ENCODE assay signal across 8 cellular contexts in the genomic region with DNA sequence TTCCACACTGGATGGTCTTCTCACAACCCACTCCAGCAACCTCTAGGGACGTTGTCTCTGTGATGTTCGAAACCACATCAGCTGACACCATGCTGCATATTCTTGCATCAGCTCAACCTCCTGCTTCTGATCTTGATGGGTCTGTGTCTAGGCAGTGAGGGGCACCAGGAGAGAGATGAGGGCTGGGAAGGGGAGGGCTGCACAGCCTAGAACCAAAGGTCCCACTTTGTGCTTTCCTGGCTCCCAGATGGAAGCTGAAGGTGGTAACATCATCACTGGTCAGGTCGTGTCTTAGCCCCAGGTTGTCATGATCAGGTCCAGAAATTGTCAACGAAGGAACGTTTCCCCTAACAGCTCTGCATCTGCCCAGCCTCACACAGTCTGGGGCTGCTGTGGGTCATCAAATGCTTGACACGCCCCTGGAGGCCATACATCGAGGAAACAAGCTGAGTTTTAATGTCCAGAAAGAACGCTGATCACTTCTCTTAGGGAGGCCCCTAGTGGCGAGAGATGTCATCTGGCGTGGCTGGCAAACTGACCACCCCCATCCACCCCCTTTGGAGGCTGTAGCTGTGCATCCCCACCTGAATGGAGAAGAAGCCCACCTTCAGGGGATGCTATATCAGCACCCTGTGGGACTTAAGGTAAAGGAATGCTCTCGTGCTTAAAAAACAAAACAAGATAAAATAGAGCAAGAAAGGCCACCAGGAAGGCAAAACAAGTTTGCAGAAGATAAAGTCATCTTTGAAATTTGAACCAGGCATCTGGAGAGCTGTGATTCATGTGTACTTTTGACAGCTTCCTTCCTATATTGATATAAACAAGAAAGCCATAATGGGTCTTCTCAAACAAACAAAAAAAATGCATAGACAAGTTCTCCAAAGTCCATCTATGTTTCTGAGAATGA. TPM values are rescaled to one million over a fixed set of nuclear protein-coding genes. Genes with fewer than 3 reads are reported as not detected.
DNase-seq lines count a peak whose midpoint lies in the region; ATAC-seq, FAIRE-seq and TF ChIP-seq lines count a peak whose summit lies in the region.

No MANE protein-coding gene starts in this region.

- TF ChIP-seq CTCF in brain microvascular endothelial cell (IDR thresholded peaks at IDR 0.05; ENCODE audit: low read depth, low read length, missing control alignments) (peak; percentile 96), kidney (IDR thresholded peaks at IDR 0.05; ENCODE audit: borderline replicate concordance, extremely low read depth, insufficient read depth) (peak; percentile 73)

- H3K4me3 ChIP-seq in brain microvascular endothelial cell (ENCODE audit: low read depth, low read length) (no peak overlapping the region), kidney (ENCODE audit: low read length in 2 of 2) (no peak overlapping the region)

- intact Hi-C loops in kidney (cut with DNase I): no loop called here

- no peak for FAIRE-seq in kidney (lab: Jason Lieb, UNC)

- DNase-seq in NCI-H2107 treated with DMSO at 0.1 percent for 48 hours (lab: John Stamatoyannopoulos, UW; ENCODE audit: unreplicated experiment): peak; percentile 23
- no peak for DNase-seq in NCI-H2107 (lab: John Stamatoyannopoulos, UW)
- peak; percentile 85 for DNase-seq in HuH-7 (ENCODE audit: low spot score)
- peak; percentile 82 for DNase-seq in RKO (ENCODE audit: low spot score)
- peak; percentile 77 for DNase-seq in brain microvascular endothelial cell
- DNase-seq in kidney: no peak
- peak; percentile 61 for DNase-seq in stromal cell of bone marrow (ENCODE audit: low read depth)

- H3K4me1 ChIP-seq in kidney (ENCODE audit: control insufficient read depth in 1 of 2, insufficient read depth in 1 of 2, low read depth in 1 of 2, low read length in 2 of 2): peaks cover 0 to 6% of the 10 kb centered on the region in 2 donors

- peak overlapping the region; percentile 12 for H3K27ac ChIP-seq in brain microvascular endothelial cell
- no peak overlapping the region for H3K27ac ChIP-seq in kidney (ENCODE audit: low read depth in 2 of 2, low read length in 2 of 2)

- no peaks in the 10 kb centered on the region for H3K9me3 ChIP-seq in kidney (ENCODE audit: control insufficient read depth in 1 of 2, low read length in 2 of 2)

- no peak overlapping the region for H3K9ac ChIP-seq in kidney (ENCODE audit: low read length in 2 of 2)

- H3K36me3 ChIP-seq in brain microvascular endothelial cell (replicated peaks) (no peaks in the 10 kb centered on the region), kidney (ENCODE audit: control insufficient read depth in 1 of 2, insufficient read depth in 2 of 2, low read length in 2 of 2) (no peaks in the 10 kb centered on the region)

- ATAC-seq in GM21447 (IDR thresholded peaks at IDR 0.05; ENCODE audit: unreplicated experiment): peak; percentile 84

- H3K27me3 ChIP-seq in brain microvascular endothelial cell (replicated peaks): no peaks in the 10 kb centered on the region

- in situ Hi-C loops in brain microvascular endothelial cell (cut with HindIII; ENCODE audit: low pct_ligation_motif_present, low sequenced_read_pairs): no loop called here

RNA-seq across cellular contexts. Expression of a gene that starts 58.3 kb away (rescaled TPM):
- total RNA-seq in kidney: 41.2 TPM
- 40.9 TPM for polyA plus RNA-seq in kidney (ENCODE audit: insufficient read depth, low read depth, low replicate concordance)

Comparison
In these comparisons a context has a peak if more than half of its experiments do, and no peak if none do; other contexts are left out.
1. DNase-seq: peak in NCI-H2107 treated with DMSO at 0.1 percent for 48 hours (single experiment), HuH-7 (single experiment), RKO (single experiment), brain microvascular endothelial cell (single experiment) and stromal cell of bone marrow (single experiment); none in NCI-H2107 (single experiment) and kidney (single experiment).